In genomic region chr3:129106320-129106719, GRCh38 we compare ENCODE assay signal across 1 cellular context.
TF ChIP-seq lines count a peak whose summit lies in the region.

No MANE protein-coding gene starts in this region.

TF ChIP-seq in GM12878, 131 proteins besides CTCF, POLR2A, EP300 and RAD21 (continued from another document):
- TF ChIP-seq PRDM15 (CRISPR knock-in tag; IDR thresholded peaks at IDR 0.05): no peak
